1 cellular context compared by ENCODE assay signal in the genomic region with DNA sequence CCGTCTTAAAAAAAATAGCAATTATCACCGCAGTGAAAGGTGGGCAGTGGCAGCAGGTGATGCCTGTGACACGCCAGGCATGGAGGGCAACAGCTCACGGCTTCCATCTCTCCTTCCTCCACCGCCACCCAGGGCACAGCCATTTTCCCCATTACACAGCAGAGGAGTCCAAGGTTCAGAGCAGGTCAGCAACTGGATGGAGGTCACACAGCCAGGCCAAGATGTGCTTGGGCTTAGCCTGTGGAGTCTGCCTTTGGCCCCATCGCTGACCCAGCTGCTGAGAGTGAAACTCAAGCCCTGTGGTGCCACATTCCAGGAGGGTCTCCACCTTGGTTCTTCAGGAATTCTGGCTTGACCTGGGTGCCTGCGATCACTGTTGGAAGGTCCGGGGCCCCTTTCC.
A peak's percentile ranks its signal among the peaks of the same experiment; 100 is the strongest.
TF ChIP-seq lines count a peak whose summit lies in the region.

No MANE protein-coding gene starts in this region.

TF ChIP-seq in K562, 482 proteins besides CTCF, POLR2A, EP300 and RAD21 (continued from another document):
- TF ChIP-seq MYNN (IDR thresholded peaks at IDR 0.05) = no peak
- no peak for TF ChIP-seq MYNN (CRISPR knock-in tag; IDR thresholded peaks at IDR 0.05)
- TF ChIP-seq ZNF561 (CRISPR knock-in tag; conservative IDR thresholded peaks at IDR 0.05) = no peak
- TF ChIP-seq, protein P1, sequence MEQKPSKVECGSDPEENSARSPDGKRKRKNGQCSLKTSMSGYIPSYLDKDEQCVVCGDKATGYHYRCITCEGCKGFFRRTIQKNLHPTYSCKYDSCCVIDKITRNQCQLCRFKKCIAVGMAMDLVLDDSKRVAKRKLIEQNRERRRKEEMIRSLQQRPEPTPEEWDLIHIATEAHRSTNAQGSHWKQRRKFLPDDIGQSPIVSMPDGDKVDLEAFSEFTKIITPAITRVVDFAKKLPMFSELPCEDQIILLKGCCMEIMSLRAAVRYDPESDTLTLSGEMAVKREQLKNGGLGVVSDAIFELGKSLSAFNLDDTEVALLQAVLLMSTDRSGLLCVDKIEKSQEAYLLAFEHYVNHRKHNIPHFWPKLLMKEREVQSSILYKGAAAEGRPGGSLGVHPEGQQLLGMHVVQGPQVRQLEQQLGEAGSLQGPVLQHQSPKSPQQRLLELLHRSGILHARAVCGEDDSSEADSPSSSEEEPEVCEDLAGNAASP (IDR thresholded peaks at IDR 0.05) = no peak
- peak; percentile 9 for TF ChIP-seq ZFP36 (IDR thresholded peaks at IDR 0.05; ENCODE audit: low read depth, low read length, partially characterized antibody)
- TF ChIP-seq RBM25 (IDR thresholded peaks at IDR 0.05; ENCODE audit: low read depth, low read length, severe bottlenecking) = peak; percentile 17
- TF ChIP-seq, protein P2, sequence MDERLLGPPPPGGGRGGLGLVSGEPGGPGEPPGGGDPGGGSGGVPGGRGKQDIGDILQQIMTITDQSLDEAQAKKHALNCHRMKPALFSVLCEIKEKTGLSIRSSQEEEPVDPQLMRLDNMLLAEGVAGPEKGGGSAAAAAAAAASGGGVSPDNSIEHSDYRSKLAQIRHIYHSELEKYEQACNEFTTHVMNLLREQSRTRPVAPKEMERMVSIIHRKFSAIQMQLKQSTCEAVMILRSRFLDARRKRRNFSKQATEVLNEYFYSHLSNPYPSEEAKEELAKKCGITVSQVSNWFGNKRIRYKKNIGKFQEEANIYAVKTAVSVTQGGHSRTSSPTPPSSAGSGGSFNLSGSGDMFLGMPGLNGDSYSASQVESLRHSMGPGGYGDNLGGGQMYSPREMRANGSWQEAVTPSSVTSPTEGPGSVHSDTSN (CRISPR knock-in tag; IDR thresholded peaks at IDR 0.05; ENCODE audit: low read depth) = no peak
- TF ChIP-seq, protein P2 (tag; conservative IDR thresholded peaks at IDR 0.05; ENCODE audit: low read depth) = no peak
